In the genomic region with DNA sequence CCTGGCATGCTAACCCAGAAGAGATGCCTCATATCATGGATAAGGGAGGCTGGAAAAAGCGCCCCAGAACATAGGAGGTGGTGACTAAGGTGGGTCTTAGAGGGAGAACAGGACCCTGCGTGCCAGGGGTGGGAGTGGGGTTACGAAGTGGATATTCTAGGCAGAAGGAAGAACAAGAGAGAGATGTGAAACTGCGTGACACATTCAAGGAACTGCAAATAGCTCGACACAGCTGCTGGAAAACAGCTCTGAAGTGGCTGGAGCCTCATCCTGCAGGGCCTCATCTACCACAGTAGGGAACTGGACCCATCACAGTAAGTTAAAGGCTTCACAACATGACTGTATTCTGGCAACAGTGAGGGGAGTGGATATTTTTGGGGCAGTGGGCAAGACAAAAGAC, we compare ENCODE assay signal across 1 cellular context.
TF ChIP-seq lines count a peak whose summit lies in the region.

No MANE protein-coding gene starts in this region.

TF ChIP-seq in IMR-90, 13 proteins besides CTCF, POLR2A, EP300 and RAD21:
- TF ChIP-seq, protein P1, sequence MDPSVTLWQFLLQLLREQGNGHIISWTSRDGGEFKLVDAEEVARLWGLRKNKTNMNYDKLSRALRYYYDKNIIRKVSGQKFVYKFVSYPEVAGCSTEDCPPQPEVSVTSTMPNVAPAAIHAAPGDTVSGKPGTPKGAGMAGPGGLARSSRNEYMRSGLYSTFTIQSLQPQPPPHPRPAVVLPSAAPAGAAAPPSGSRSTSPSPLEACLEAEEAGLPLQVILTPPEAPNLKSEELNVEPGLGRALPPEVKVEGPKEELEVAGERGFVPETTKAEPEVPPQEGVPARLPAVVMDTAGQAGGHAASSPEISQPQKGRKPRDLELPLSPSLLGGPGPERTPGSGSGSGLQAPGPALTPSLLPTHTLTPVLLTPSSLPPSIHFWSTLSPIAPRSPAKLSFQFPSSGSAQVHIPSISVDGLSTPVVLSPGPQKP (IDR thresholded peaks at IDR 0.05; ENCODE audit: borderline replicate concordance, low read depth, low read length): no peak
- no peak for TF ChIP-seq BHLHE40 (IDR thresholded peaks at IDR 0.05; ENCODE audit: low read depth, low read length)
- no peak for TF ChIP-seq NFE2L2 (IDR thresholded peaks at IDR 0.05; ENCODE audit: low read depth, low read length)
- TF ChIP-seq, protein P2, sequence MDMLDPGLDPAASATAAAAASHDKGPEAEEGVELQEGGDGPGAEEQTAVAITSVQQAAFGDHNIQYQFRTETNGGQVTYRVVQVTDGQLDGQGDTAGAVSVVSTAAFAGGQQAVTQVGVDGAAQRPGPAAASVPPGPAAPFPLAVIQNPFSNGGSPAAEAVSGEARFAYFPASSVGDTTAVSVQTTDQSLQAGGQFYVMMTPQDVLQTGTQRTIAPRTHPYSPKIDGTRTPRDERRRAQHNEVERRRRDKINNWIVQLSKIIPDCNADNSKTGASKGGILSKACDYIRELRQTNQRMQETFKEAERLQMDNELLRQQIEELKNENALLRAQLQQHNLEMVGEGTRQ (IDR thresholded peaks at IDR 0.05; ENCODE audit: low read depth, low read length): no peak
- TF ChIP-seq MAFK (IDR thresholded peaks at IDR 0.05; ENCODE audit: low read depth, low read length): no peak
- TF ChIP-seq FOS (IDR thresholded peaks at IDR 0.05; ENCODE audit: low read depth, low read length): no peak
- no peak for TF ChIP-seq MAZ (IDR thresholded peaks at IDR 0.05; ENCODE audit: borderline replicate concordance, low read depth, low read length)
- TF ChIP-seq MXI1 (IDR thresholded peaks at IDR 0.05; ENCODE audit: borderline replicate concordance, low read depth, low read length): no peak
- no peak for TF ChIP-seq RFX5 (IDR thresholded peaks at IDR 0.05; ENCODE audit: low read depth, low read length)
- no peak for TF ChIP-seq RCOR1 (IDR thresholded peaks at IDR 0.05; ENCODE audit: insufficient replicate concordance, low read length)
- TF ChIP-seq SMC3 (IDR thresholded peaks at IDR 0.05; ENCODE audit: low read depth, low read length): no peak
- no peak for TF ChIP-seq CHD1 (IDR thresholded peaks at IDR 0.05; ENCODE audit: low read depth, low read length)
- no peak for TF ChIP-seq CEBPB (IDR thresholded peaks at IDR 0.05; ENCODE audit: low read depth, low read length)
TF ChIP-seq in IMR-90: peak in this region for 0.
